In the genomic region with DNA sequence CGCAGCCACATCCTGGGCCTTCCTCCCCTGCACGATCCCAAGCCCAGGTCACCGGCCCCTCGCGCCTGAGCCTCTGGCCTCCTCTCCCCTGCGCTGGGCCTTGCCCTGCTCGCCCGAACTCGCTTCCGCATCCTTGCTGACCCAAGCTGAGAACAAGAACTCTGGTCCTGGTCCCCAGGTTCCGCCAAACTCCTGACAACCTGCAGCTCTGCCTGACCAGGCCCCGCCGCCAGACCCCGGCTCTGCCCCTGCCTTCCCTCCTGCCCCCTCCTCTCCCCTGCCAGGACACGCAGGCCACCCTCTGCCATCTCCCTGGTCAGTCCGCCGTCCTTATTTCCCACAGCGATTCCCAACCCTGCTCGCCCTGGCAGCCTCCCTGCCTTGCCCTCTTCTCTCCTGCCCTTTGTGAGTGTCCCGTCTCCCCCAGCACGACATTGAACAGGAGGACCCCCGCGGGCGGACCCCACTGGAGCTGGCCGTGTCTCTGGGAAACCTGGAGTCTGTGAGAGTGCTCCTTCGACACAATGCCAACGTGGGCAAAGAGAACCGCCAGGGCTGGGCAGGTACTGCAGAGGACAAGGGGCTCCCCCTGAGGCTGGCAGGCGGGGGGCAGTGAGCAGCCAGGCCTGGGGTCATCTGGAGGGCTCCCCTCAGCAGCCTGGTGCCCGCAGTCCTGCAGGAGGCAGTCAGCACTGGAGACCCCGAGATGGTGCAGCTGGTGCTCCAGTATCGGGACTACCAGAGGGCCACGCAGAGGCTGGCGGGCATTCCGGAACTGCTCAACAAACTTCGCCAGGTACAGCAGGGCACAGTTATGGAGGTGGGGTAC, we compare ENCODE assay signal across 1 cellular context.
TF ChIP-seq lines count a peak whose summit lies in the region.

No MANE protein-coding gene starts in this region.

TF ChIP-seq in endothelial cell of umbilical vein, 7 proteins besides CTCF, POLR2A, EP300 and RAD21:
- TF ChIP-seq POLR2AphosphoS5 (IDR thresholded peaks at IDR 0.05; ENCODE audit: insufficient read depth, low read depth, low read length) = no peak
